Comparison of ENCODE assay signal across 9 cellular contexts in the genomic region with DNA sequence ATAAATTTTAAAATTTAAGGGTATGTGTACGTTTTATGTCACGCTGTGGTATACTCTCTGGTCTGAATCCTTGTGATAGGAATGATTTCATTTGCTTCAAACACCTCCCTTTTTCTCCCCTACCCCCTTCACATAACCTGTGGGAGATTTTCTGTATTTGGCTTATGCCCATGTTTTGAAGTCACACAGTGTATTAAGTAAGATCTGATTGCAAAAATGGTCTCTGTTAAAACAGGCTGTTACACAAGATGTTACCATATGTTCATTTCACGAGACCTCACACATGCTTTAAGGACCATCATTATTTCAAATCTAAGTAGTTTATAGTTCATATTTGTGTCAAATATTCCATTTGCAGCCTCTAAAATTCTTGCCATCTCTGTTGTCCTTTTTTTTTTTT.
A peak's percentile ranks its signal among the peaks of the same experiment; 100 is the strongest.
DNase-seq lines count a peak whose midpoint lies in the region; ATAC-seq and TF ChIP-seq lines count a peak whose summit lies in the region.
"Had no signal": no experiment of that assay in that cellular context is flagged by ENCODE, and none has a peak within 500 bp of the region (broad histone marks: within the 10 kb centered on the region; RNA-seq: fewer than 3 reads in every experiment).

No MANE protein-coding gene starts in this region.

- POLR2A ChIA-PET in CD4-positive, alpha-beta T cell (lab: Charles Lee) = interaction anchor here (1.1 to 4.8 kb wide), 5 partner anchors 7 to 63 kb away, joined by 4 to 23 read pairs (median 10); partner anchors contain the start of gene TMEM131L
- POLR2A ChIA-PET in activated CD4-positive, alpha-beta memory T cell treated with anti-CD3 and anti-CD28 coated beads, Interleukin-2, amount 10 ng/mL, durations not matched to agents 7 days and 5 days (lab: Charles Lee) = interaction anchor here (2.8 to 8.1 kb wide), 5 partner anchors 8 to 63 kb away, joined by 11 to 43 read pairs (median 16); partner anchors contain the start of gene TMEM131L

- H3K4me1 Mint-ChIP-seq in CD4-positive, alpha-beta T cell (ENCODE audit: low read depth) = peaks cover 92% of the 10 kb centered on the region
- H3K4me1 Mint-ChIP-seq in activated CD4-positive, alpha-beta memory T cell treated with anti-CD3 and anti-CD28 coated beads, Interleukin-2, amount 10 ng/mL, durations not matched to agents 7 days and 5 days = peaks cover 74% of the 10 kb centered on the region

- CTCF ChIA-PET in CD4-positive, alpha-beta T cell (lab: Charles Lee) = no interaction called here
- CTCF ChIA-PET in activated CD4-positive, alpha-beta memory T cell treated with anti-CD3 and anti-CD28 coated beads, Interleukin-2, amount 10 ng/mL, durations not matched to agents 7 days and 5 days (lab: Charles Lee) = no interaction called here

- intact Hi-C loops in CD4-positive, alpha-beta T cell (cut with DNase I, micrococcal nuclease) = loop anchor here in 1 of 2 experiments (2.0 to 5.0 kb wide), 2 partner anchors 15 to 38 kb away; no protein-coding TSS in a partner anchor
- intact Hi-C loops in uterus (cut with DNase I; ENCODE audit: low total_unique reads) = no loop called here

- no peak for ATAC-seq in CD4-positive, alpha-beta T cell (ENCODE audit: poor library complexity)
- ATAC-seq in HG02973 (IDR thresholded peaks at IDR 0.05; ENCODE audit: unreplicated experiment) (peak; percentile 2), left lobe of liver (peak; percentile 51), GM19395 (IDR thresholded peaks at IDR 0.05; ENCODE audit: unreplicated experiment) (no peak)

- H3K4me3 Mint-ChIP-seq in CD4-positive, alpha-beta T cell = peak overlapping the region; percentile 75
- H3K4me3 Mint-ChIP-seq in activated CD4-positive, alpha-beta memory T cell treated with anti-CD3 and anti-CD28 coated beads, Interleukin-2, amount 10 ng/mL, durations not matched to agents 7 days and 5 days = peak overlapping the region; percentile 54

- no peak for DNase-seq in CD4-positive, alpha-beta T cell
- no peak for DNase-seq in activated CD4-positive, alpha-beta memory T cell treated with anti-CD3 and anti-CD28 coated beads, Interleukin-2, amount 10 ng/mL, durations not matched to agents 7 days and 5 days
- DNase-seq in left lobe of liver (ENCODE audit: low spot score) = no peak
- DNase-seq in uterus = no peak
- no peak for DNase-seq in NK-92 (lab: John Stamatoyannopoulos, UW; ENCODE audit: unreplicated experiment)
- no peak for DNase-seq in NCI-H82 treated with DMSO at 0.1 percent for 48 hours (lab: John Stamatoyannopoulos, UW; ENCODE audit: unreplicated experiment)
- DNase-seq: anterior cingulate cortex had no signal

- peaks cover 36% of the 10 kb centered on the region for H3K36me3 Mint-ChIP-seq in CD4-positive, alpha-beta T cell (ENCODE audit: low read depth)
- H3K36me3 Mint-ChIP-seq in activated CD4-positive, alpha-beta memory T cell treated with anti-CD3 and anti-CD28 coated beads, Interleukin-2, amount 10 ng/mL, durations not matched to agents 7 days and 5 days (ENCODE audit: low read depth) = peaks cover 26% of the 10 kb centered on the region

- peaks cover 0 to 4% of the 10 kb centered on the region in 2 donors for H3K4me1 ChIP-seq in uterus

- no peak overlapping the region for H3K4me3 ChIP-seq in uterus

- no peaks in the 10 kb centered on the region for H3K9me3 ChIP-seq in CD4-positive, alpha-beta T cell (ENCODE audit: control insufficient read depth, low read length)
- H3K9me3 ChIP-seq in uterus = no peaks in the 10 kb centered on the region

- H3K36me3 ChIP-seq in uterus = no peaks in the 10 kb centered on the region

- H3K27me3 Mint-ChIP-seq in CD4-positive, alpha-beta T cell = no peaks in the 10 kb centered on the region
- no peaks in the 10 kb centered on the region for H3K27me3 Mint-ChIP-seq in activated CD4-positive, alpha-beta memory T cell treated with anti-CD3 and anti-CD28 coated beads, Interleukin-2, amount 10 ng/mL, durations not matched to agents 7 days and 5 days

- H3K27me3 ChIP-seq in CD4-positive, alpha-beta T cell (ENCODE audit: control insufficient read depth, insufficient read depth, low read length) = no peaks in the 10 kb centered on the region
- H3K27me3 ChIP-seq in uterus = no peaks in the 10 kb centered on the region

- TF ChIP-seq CTCF in CD4-positive, alpha-beta T cell (IDR thresholded peaks at IDR 0.05) = no peak
- no peak for TF ChIP-seq CTCF in uterus (IDR thresholded peaks at IDR 0.05)

- no peak for TF ChIP-seq POLR2A in uterus (IDR thresholded peaks at IDR 0.05)

- no peaks in the 10 kb centered on the region for H3K9me3 Mint-ChIP-seq in CD4-positive, alpha-beta T cell
- peaks cover 2% of the 10 kb centered on the region for H3K9me3 Mint-ChIP-seq in activated CD4-positive, alpha-beta memory T cell treated with anti-CD3 and anti-CD28 coated beads, Interleukin-2, amount 10 ng/mL, durations not matched to agents 7 days and 5 days

- peak overlapping the region; percentile 39 for H3K27ac ChIP-seq in CD4-positive, alpha-beta T cell (ENCODE audit: low read depth, low read length)
- H3K27ac ChIP-seq in uterus = no peak overlapping the region

- peak overlapping the region; percentile 91 for H3K27ac Mint-ChIP-seq in CD4-positive, alpha-beta T cell
- H3K27ac Mint-ChIP-seq in activated CD4-positive, alpha-beta memory T cell treated with anti-CD3 and anti-CD28 coated beads, Interleukin-2, amount 10 ng/mL, durations not matched to agents 7 days and 5 days = peak overlapping the region; percentile 81

Comparison
In these comparisons a context has a peak if more than half of its experiments do, and no peak if none do; other contexts are left out.
1. ATAC-seq: peak in HG02973 (single experiment) and left lobe of liver (single experiment); none in CD4-positive, alpha-beta T cell (single experiment) and GM19395 (single experiment).